ENCODE assay signal across 9 cellular contexts in the genomic region with DNA sequence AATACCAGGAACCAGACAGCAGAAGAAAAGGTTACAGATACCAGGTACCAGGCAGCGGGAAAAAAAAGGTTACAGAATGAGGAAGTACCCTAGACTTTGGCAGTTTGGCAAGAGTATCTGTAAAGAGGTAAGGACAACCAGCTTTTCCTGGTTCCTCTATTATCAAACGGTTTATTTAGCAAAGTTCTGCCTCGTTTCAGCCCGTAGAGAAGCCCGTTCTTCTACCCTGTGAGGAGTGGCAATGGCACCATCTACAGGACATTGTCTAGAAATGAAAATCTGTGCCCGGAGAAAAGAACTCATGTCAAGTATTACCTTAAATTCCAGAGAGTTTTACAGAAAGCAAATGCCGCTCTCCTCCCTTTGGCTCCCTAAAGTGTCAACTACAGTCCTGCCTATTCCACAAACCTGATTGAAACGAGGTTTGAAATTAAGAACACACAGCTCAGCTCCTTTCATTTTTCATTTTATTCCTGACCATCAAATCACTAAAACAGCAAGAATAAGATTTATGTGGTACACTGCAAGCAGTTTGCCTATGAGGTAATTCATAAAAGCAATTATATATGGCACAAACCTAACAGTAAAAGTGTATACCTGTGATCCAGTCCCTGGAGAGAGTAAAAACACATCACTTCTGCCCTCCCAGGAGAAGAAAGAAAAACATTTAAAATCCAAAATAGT.
DNase-seq lines count a peak whose midpoint lies in the region; ATAC-seq and TF ChIP-seq lines count a peak whose summit lies in the region.
"Had no signal": no experiment of that assay in that cellular context is flagged by ENCODE, and none has a peak within 500 bp of the region (broad histone marks: within the 10 kb centered on the region; RNA-seq: fewer than 3 reads in every experiment).

No MANE protein-coding gene starts in this region.

- no peak overlapping the region for H3K4me3 ChIP-seq in KMS-11 (IDR thresholded peaks at IDR 0.05; ENCODE audit: insufficient read depth, low read depth, low read length)
- H3K4me3 ChIP-seq in SK-N-MC: no peak overlapping the region
- H3K4me3 ChIP-seq in fibroblast of the aortic adventitia (ENCODE audit: low read depth, low read length): no peak overlapping the region

- no peaks in the 10 kb centered on the region for H3K4me1 ChIP-seq in KMS-11 (ENCODE audit: low read depth, poor library complexity, severe bottlenecking)

- peaks cover 5% of the 10 kb centered on the region; the same call in 1 of the 2 replicates for H3K9me3 ChIP-seq in SK-N-MC (ENCODE audit: low read depth, low read length)

- no peak overlapping the region; the same call in 1 of the 2 replicates for H2AFZ ChIP-seq in KMS-11 (ENCODE audit: low read depth)

- ATAC-seq in HG03025 (IDR thresholded peaks at IDR 0.05; ENCODE audit: low FRiP score, unreplicated experiment): no peak
- ATAC-seq in HG02588 (IDR thresholded peaks at IDR 0.05; ENCODE audit: unreplicated experiment): no peak

- peak; percentile 40; the same call in 1 of the 2 replicates for TF ChIP-seq CTCF in KMS-11 (conservative IDR thresholded peaks at IDR 0.05; ENCODE audit: low read depth, low read length)
- TF ChIP-seq CTCF in fibroblast of the aortic adventitia (IDR thresholded peaks at IDR 0.05; ENCODE audit: insufficient read depth, low read length): peak; percentile 65

- DNase-seq in DMS53 treated with DMSO at 0.1 percent for 48 hours (lab: John Stamatoyannopoulos, UW; ENCODE audit: unreplicated experiment) (peak; percentile 50), SK-N-MC (ENCODE audit: low read depth, low spot score) (peak; percentile 5), fibroblast of the aortic adventitia (ENCODE audit: low read depth) (peak; percentile 48), pons (ENCODE audit: low spot score) (peak; percentile 83), epidermal melanocyte (ENCODE audit: insufficient read length, low spot score) (no peak)
- DNase-seq: natural killer cell had no signal

- H3K27me3 ChIP-seq in KMS-11 (ENCODE audit: insufficient read depth, low read depth): no peaks in the 10 kb centered on the region

- H4K20me1 ChIP-seq in KMS-11 (ENCODE audit: insufficient read depth): no peaks in the 10 kb centered on the region

- H3K4me2 ChIP-seq in KMS-11: no peak overlapping the region

- no peaks in the 10 kb centered on the region for H3K79me2 ChIP-seq in KMS-11 (ENCODE audit: insufficient read depth, low read depth)

- H3K27ac ChIP-seq in KMS-11 (no peak overlapping the region), SK-N-MC (no peak overlapping the region)

- H3K36me3 ChIP-seq in KMS-11 (ENCODE audit: insufficient read depth) (no peaks in the 10 kb centered on the region), SK-N-MC (ENCODE audit: insufficient read depth, low read length) (no peaks in the 10 kb centered on the region)

- no peak overlapping the region for H3K9ac ChIP-seq in KMS-11
- H3K9ac ChIP-seq in SK-N-MC (ENCODE audit: insufficient read length): no peak overlapping the region
